Comparison of ENCODE assay signal across 13 cellular contexts in the genomic region with DNA sequence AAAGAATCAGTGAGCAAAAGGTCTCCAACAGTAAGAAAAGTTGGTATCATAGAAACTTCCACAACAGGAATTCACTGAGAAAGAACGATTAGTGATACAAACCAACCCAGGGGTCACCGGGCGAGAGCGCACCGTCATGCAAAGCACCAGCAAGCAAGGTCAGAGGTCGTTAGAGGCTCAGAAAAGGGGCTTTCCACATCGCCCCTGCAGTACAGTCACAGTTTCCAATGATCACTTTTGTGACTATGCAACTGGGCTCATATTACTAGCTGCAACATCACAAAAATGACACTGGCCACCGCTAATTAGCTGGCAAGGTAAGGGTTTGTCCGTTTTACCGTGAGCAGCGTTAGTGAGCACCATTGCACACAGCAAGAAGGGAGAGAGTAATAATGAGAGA.
"Had no signal": no experiment of that assay in that cellular context is flagged by ENCODE, and none has a peak within 500 bp of the region (broad histone marks: within the 10 kb centered on the region; RNA-seq: fewer than 3 reads in every experiment).

No MANE protein-coding gene starts in this region.

- H3K9me3 Mint-ChIP-seq: activated CD4-positive, alpha-beta T cell treated with anti-CD3 and anti-CD28 coated beads, Interleukin-2, amount 10 ng/mL, durations not matched to agents 7 days and 5 days; activated naive CD4-positive, alpha-beta T cell treated with anti-CD3 and anti-CD28 coated beads, Interleukin-2, amount 50 U/mL, for 24 hours; type B pancreatic cell had no signal

- ATAC-seq: esophagus mucosa, left lobe of liver had no signal

- FAIRE-seq: islet of Langerhans had no signal

- H3K4me3 Mint-ChIP-seq: activated CD4-positive, alpha-beta T cell treated with anti-CD3 and anti-CD28 coated beads, Interleukin-2, amount 10 ng/mL, durations not matched to agents 7 days and 5 days; activated naive CD4-positive, alpha-beta T cell treated with anti-CD3 and anti-CD28 coated beads, Interleukin-2, amount 50 U/mL, for 24 hours; type B pancreatic cell had no signal

- H3K36me3 Mint-ChIP-seq: activated naive CD4-positive, alpha-beta T cell treated with anti-CD3 and anti-CD28 coated beads, Interleukin-2, amount 50 U/mL, for 24 hours; type B pancreatic cell had no signal

- H3K27ac ChIP-seq: coronary artery, WERI-Rb-1 had no signal

- H3K27me3 Mint-ChIP-seq: activated naive CD4-positive, alpha-beta T cell treated with anti-CD3 and anti-CD28 coated beads, Interleukin-2, amount 50 U/mL, for 24 hours; type B pancreatic cell had no signal

- H3K27ac Mint-ChIP-seq: activated CD4-positive, alpha-beta T cell treated with anti-CD3 and anti-CD28 coated beads, Interleukin-2, amount 10 ng/mL, durations not matched to agents 7 days and 5 days; activated naive CD4-positive, alpha-beta T cell treated with anti-CD3 and anti-CD28 coated beads, Interleukin-2, amount 50 U/mL, for 24 hours; type B pancreatic cell had no signal

- DNase-seq: activated CD4-positive, alpha-beta T cell treated with anti-CD3 and anti-CD28 coated beads, Interleukin-2, amount 10 ng/mL, durations not matched to agents 7 days and 5 days; amniotic stem cell; caudate nucleus; SIG-M5; stimulated activated CD4-positive, alpha-beta T cell treated with anti-CD3 and anti-CD28 coated beads, Interleukin-2, amount 100 ng/mL, for 48 hours; stimulated activated naive CD4-positive, alpha-beta T cell treated with Interleukin-2 at 50 U/mL for 16 hours; WERI-Rb-1 had no signal

- H3K4me3 ChIP-seq: coronary artery had no signal
